Comparison of ENCODE assay signal across 11 cellular contexts in the genomic region with DNA sequence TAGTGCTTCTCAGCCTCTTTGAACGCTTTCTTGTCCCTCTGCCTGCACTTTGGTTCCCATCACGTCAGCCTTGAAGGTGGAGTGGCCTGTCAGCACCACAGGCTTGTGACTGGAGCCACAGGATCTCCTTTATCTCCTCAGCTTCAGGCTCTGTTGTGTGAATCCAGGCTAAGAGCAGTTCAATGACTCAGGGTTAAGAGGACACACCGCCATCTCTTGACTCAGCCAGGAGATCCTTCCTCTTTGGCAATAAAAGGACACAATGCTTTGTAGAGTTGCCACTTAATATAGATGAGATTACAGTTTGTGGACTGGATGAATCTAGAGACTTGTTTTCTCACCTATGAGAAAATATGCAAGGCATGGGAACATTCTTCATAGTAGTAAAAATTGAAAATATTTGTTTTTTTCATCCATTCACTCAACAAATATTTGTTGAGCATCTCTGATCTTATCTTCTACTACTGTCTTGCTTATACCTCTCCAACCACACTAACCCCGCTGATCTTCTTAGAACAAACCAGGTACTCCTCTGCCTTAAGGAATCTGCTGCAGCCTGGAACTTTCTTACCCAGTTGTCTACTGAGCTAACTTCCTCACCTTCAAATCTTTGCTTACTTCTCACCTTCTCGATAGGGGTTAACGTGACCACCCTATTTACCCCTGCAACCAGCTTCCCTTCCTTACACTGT.
A peak's percentile ranks its signal among the peaks of the same experiment; 100 is the strongest.
DNase-seq lines count a peak whose midpoint lies in the region; ATAC-seq and TF ChIP-seq lines count a peak whose summit lies in the region.
"Had no signal": no experiment of that assay in that cellular context is flagged by ENCODE, and none has a peak within 500 bp of the region (broad histone marks: within the 10 kb centered on the region; RNA-seq: fewer than 3 reads in every experiment).

No MANE protein-coding gene starts in this region.

- peak; percentile 91 for ATAC-seq in Right ventricle myocardium inferior
- ATAC-seq: GM12878 had no signal

- peak overlapping the region; percentile 78 for H3K27ac Mint-ChIP-seq in neural crest cell (ENCODE audit: unreplicated experiment)

- no peak overlapping the region for H3K27ac ChIP-seq in dorsolateral prefrontal cortex
- H3K27ac ChIP-seq: sigmoid colon had no signal

- peaks cover 3% of the 10 kb centered on the region for H3K9me3 Mint-ChIP-seq in neural crest cell

- no peaks in the 10 kb centered on the region for H3K27me3 ChIP-seq in dorsolateral prefrontal cortex
- H3K27me3 ChIP-seq: sigmoid colon had no signal

- no peaks in the 10 kb centered on the region for H3K4me1 Mint-ChIP-seq in neural crest cell

- intact Hi-C loops in Right ventricle myocardium inferior (cut with DNase I): loop anchor here (5.0 kb wide), 1 partner anchor 43 kb away; no protein-coding TSS in a partner anchor
- intact Hi-C loops in dorsolateral prefrontal cortex (cut with DNase I): no loop called here

- no peaks in the 10 kb centered on the region for H3K27me3 Mint-ChIP-seq in neural crest cell (ENCODE audit: low read depth)

- no peaks in the 10 kb centered on the region for H3K36me3 Mint-ChIP-seq in neural crest cell (ENCODE audit: low read depth)

- DNase-seq in EH (ENCODE audit: low read depth): peak; percentile 69
- DNase-seq in NCI-H774 (lab: John Stamatoyannopoulos, UW): peak; percentile 28
- no peak for DNase-seq in Right ventricle myocardium inferior (ENCODE audit: missing footprints)
- DNase-seq in neural crest cell (ENCODE audit: low read depth, low spot score): no peak
- DNase-seq in HCEC 1CT: no peak
- no peak for DNase-seq in activated CD4-positive, alpha-beta T cell treated with anti-CD3 and anti-CD28 coated beads, Interleukin-2, amount 50 U/mL, for 1 hour
- no peak for DNase-seq in activated CD4-positive, CD25-positive, alpha-beta regulatory T cell (lab: John Stamatoyannopoulos, UW)
- DNase-seq in dorsolateral prefrontal cortex: no peak
- DNase-seq: MM.1S, sigmoid colon had no signal

- no peak overlapping the region for H3K4me3 Mint-ChIP-seq in neural crest cell

- no peak overlapping the region for H3K4me3 ChIP-seq in dorsolateral prefrontal cortex
- H3K4me3 ChIP-seq: GM12878, sigmoid colon had no signal

- no peak for TF ChIP-seq CTCF in neural crest cell (conservative IDR thresholded peaks at IDR 0.05)
- no peak for TF ChIP-seq CTCF in dorsolateral prefrontal cortex (IDR thresholded peaks at IDR 0.05 in 54 of 56, conservative IDR thresholded peaks at IDR 0.05 in 2 of 56; ENCODE audit: low read depth in 1 of 56, partially characterized antibody in 56 of 56)

Comparison
In these comparisons a context has a peak if more than half of its experiments do, and no peak if none do; other contexts are left out.
1. DNase-seq: peak in EH (single experiment) and NCI-H774 (single experiment); none in Right ventricle myocardium inferior (single experiment), neural crest cell (single experiment), HCEC 1CT (single experiment), activated CD4-positive, alpha-beta T cell treated with anti-CD3 and anti-CD28 coated beads, Interleukin-2, amount 50 U/mL, for 1 hour (single experiment), activated CD4-positive, CD25-positive, alpha-beta regulatory T cell (0 of 4) and dorsolateral prefrontal cortex (0 of 10).